ENCODE assay signal across 9 cellular contexts in genomic region chr17:63741251-63742049, GRCh38. TPM values are rescaled to one million over a fixed set of nuclear protein-coding genes. Genes with fewer than 3 reads are reported as not detected.
A peak's percentile ranks its signal among the peaks of the same experiment; 100 is the strongest.
DNase-seq lines count a peak whose midpoint lies in the region; ATAC-seq, FAIRE-seq and TF ChIP-seq lines count a peak whose summit lies in the region.
"Had no signal": no experiment of that assay in that cellular context is flagged by ENCODE, and none has a peak within 500 bp of the region (broad histone marks: within the 10 kb centered on the region; RNA-seq: fewer than 3 reads in every experiment).

STRADA (minus strand) TSS chr17:63741799; CDS start chr17:63728369, 13,430 bp downstream.

- peak; percentile 83 for DNase-seq in AG09319 (ENCODE audit: extremely low read depth, low read depth)
- peak; percentile 91 for DNase-seq in NCI-H446 treated with DMSO at 0.1 percent for 48 hours (lab: John Stamatoyannopoulos, UW)
- peak; percentile 99 for DNase-seq in activated CD4-positive, CD25-positive, alpha-beta regulatory T cell treated with anti-CD3 and anti-CD28 coated beads, Interleukin-2, amount 50 U/mL, for 72 hours
- DNase-seq in cerebellar nuclear complex (lab: John Stamatoyannopoulos, UW): peak; percentile 62 to 92
- DNase-seq in kidney: peak; percentile 100
- DNase-seq in stimulated activated CD4-positive, alpha-beta T cell treated with anti-CD3 and anti-CD28 coated beads, Interleukin-15, amount 100 ng/mL, for 24 hours: peak; percentile 100

- H3K9me3 ChIP-seq in kidney (ENCODE audit: control insufficient read depth in 1 of 2, low read length in 2 of 2): no peaks in the 10 kb centered on the region

- peak within 1 kb of the TSS; percentile 63 to 87 for H3K9ac ChIP-seq in kidney (ENCODE audit: low read length in 2 of 2)

- FAIRE-seq in kidney (lab: Jason Lieb, UNC): no peak
- FAIRE-seq: colon had no signal

- H3K4me1 ChIP-seq in kidney (ENCODE audit: control insufficient read depth in 1 of 2, insufficient read depth in 1 of 2, low read depth in 1 of 2, low read length in 2 of 2): peaks cover 0 to 4% of the 10 kb centered on the region in 2 donors

- H3K27ac ChIP-seq in kidney (ENCODE audit: low read depth in 2 of 2, low read length in 2 of 2): peak within 1 kb of the TSS; percentile 93 to 94

- H3K36me3 ChIP-seq in kidney (ENCODE audit: control insufficient read depth in 1 of 2, insufficient read depth in 2 of 2, low read length in 2 of 2): peaks cover 5 to 9% of the 10 kb centered on the region in 2 donors

- ATAC-seq in GM19035 (IDR thresholded peaks at IDR 0.05; ENCODE audit: unreplicated experiment): peak; percentile 86
- ATAC-seq in HG03354 (IDR thresholded peaks at IDR 0.05; ENCODE audit: poor library complexity, severe bottlenecking, unreplicated experiment): peak; percentile 87

- H3K4me3 ChIP-seq in kidney (ENCODE audit: low read length in 2 of 2): peak within 1 kb of the TSS; percentile 61 to 80

- TF ChIP-seq CTCF in AG09319 (IDR thresholded peaks at IDR 0.05; ENCODE audit: low read depth, low read length) (no peak), kidney (IDR thresholded peaks at IDR 0.05; ENCODE audit: borderline replicate concordance, extremely low read depth, insufficient read depth) (no peak)

- intact Hi-C loops in kidney (cut with DNase I): no loop called here

RNA-seq across cellular contexts. Expression of gene STRADA, which starts in this region (rescaled TPM):
- total RNA-seq in kidney: 38.9 TPM
- polyA plus RNA-seq in kidney (ENCODE audit: insufficient read depth, low read depth, low replicate concordance): 25.7 TPM

Comparison
In these comparisons a context has a peak if more than half of its experiments do, and no peak if none do; other contexts are left out.
1. Peak in every context shown above with its lines: DNase-seq, ATAC-seq, H3K4me3 ChIP-seq and H3K27ac ChIP-seq.